ENCODE assay signal across 11 cellular contexts in genomic region chr17:76530489-76530814, GRCh38. TPM values are rescaled to one million over a fixed set of nuclear protein-coding genes. Genes with fewer than 3 reads are reported as not detected.
DNase-seq lines count a peak whose midpoint lies in the region; ATAC-seq and TF ChIP-seq lines count a peak whose summit lies in the region.
"Had no signal": no experiment of that assay in that cellular context is flagged by ENCODE, and none has a peak within 500 bp of the region (broad histone marks: within the 10 kb centered on the region; RNA-seq: fewer than 3 reads in every experiment).

No MANE protein-coding gene starts in this region.

- H3K4me3 Mint-ChIP-seq in activated CD8-positive, alpha-beta T cell treated with anti-CD3 and anti-CD28 coated beads, Interleukin-2, amount 10 ng/mL, durations not matched to agents 7 days and 5 days = no peak overlapping the region
- H3K4me3 Mint-ChIP-seq in activated CD8-positive, alpha-beta T cell treated with anti-CD3 and anti-CD28 coated beads for 36 hours = no peak overlapping the region

- H3K4me1 Mint-ChIP-seq in activated CD8-positive, alpha-beta T cell treated with anti-CD3 and anti-CD28 coated beads, Interleukin-2, amount 10 ng/mL, durations not matched to agents 7 days and 5 days (ENCODE audit: low read depth) = peaks cover 14% of the 10 kb centered on the region
- peaks cover 23% of the 10 kb centered on the region for H3K4me1 Mint-ChIP-seq in activated CD8-positive, alpha-beta T cell treated with anti-CD3 and anti-CD28 coated beads for 36 hours (ENCODE audit: low read depth)

- no peaks in the 10 kb centered on the region for H3K36me3 ChIP-seq in mucosa of rectum (ENCODE audit: control insufficient read depth in 2 of 2, insufficient read depth in 2 of 2, low read length in 2 of 2)
- H3K36me3 ChIP-seq in tibial nerve = no peaks in the 10 kb centered on the region

- no peak for TF ChIP-seq POLR2A in tibial nerve (IDR thresholded peaks at IDR 0.05)

- POLR2A ChIA-PET in activated CD8-positive, alpha-beta T cell treated with anti-CD3 and anti-CD28 coated beads, Interleukin-2, amount 10 ng/mL, durations not matched to agents 7 days and 5 days (lab: Charles Lee) = no interaction called here
- POLR2A ChIA-PET in activated CD8-positive, alpha-beta T cell treated with anti-CD3 and anti-CD28 coated beads for 36 hours (lab: Charles Lee) = interaction anchor here (1.0 kb wide), 1 partner anchor 59 kb away, joined by 3 read pairs; no protein-coding TSS in a partner anchor

- intact Hi-C loops in activated CD8-positive, alpha-beta T cell treated with anti-CD3 and anti-CD28 coated beads for 36 hours (cut with micrococcal nuclease) = no loop called here

- no peak for DNase-seq in activated CD8-positive, alpha-beta T cell treated with anti-CD3 and anti-CD28 coated beads, Interleukin-2, amount 10 ng/mL, durations not matched to agents 7 days and 5 days
- no peak for DNase-seq in activated CD8-positive, alpha-beta T cell treated with anti-CD3 and anti-CD28 coated beads for 36 hours
- no peak for DNase-seq in tibial nerve (ENCODE audit: low spot score in 2 of 2)
- DNase-seq in GF-D8 (lab: John Stamatoyannopoulos, UW) = no peak
- DNase-seq in T1000 (lab: John Stamatoyannopoulos, UW) = no peak
- no peak for DNase-seq in NCI-H526 (lab: John Stamatoyannopoulos, UW)
- DNase-seq: NCI-H1048; stimulated activated CD4-positive, alpha-beta T cell treated with anti-CD3 and anti-CD28 coated beads, Interleukin-4, amount 100 ng/mL, for 1 hour had no signal

- H3K27ac ChIP-seq in cingulate gyrus (ENCODE audit: low read depth, low read length) (peak overlapping the region; percentile 88), mucosa of rectum (ENCODE audit: low read depth in 2 of 2, low read length in 2 of 2) (peak overlapping the region; percentile 73 to 86), tibial nerve (peak overlapping the region; percentile 81 to 99 (median 92))

- H3K27me3 Mint-ChIP-seq in activated CD8-positive, alpha-beta T cell treated with anti-CD3 and anti-CD28 coated beads, Interleukin-2, amount 10 ng/mL, durations not matched to agents 7 days and 5 days (ENCODE audit: low read depth) = peaks cover 7% of the 10 kb centered on the region
- H3K27me3 Mint-ChIP-seq in activated CD8-positive, alpha-beta T cell treated with anti-CD3 and anti-CD28 coated beads for 36 hours = no peaks in the 10 kb centered on the region

- ATAC-seq in activated CD8-positive, alpha-beta T cell treated with anti-CD3 and anti-CD28 coated beads, Interleukin-2, amount 10 ng/mL, durations not matched to agents 7 days and 5 days = no peak
- no peak for ATAC-seq in activated CD8-positive, alpha-beta T cell treated with anti-CD3 and anti-CD28 coated beads for 36 hours

- TF ChIP-seq CTCF in activated CD8-positive, alpha-beta T cell treated with anti-CD3 and anti-CD28 coated beads for 36 hours (IDR thresholded peaks at IDR 0.05) = no peak
- peak in 1 of 5 experiments; percentile 7 for TF ChIP-seq CTCF in tibial nerve (IDR thresholded peaks at IDR 0.05)

- no peaks in the 10 kb centered on the region for H3K9me3 Mint-ChIP-seq in activated CD8-positive, alpha-beta T cell treated with anti-CD3 and anti-CD28 coated beads, Interleukin-2, amount 10 ng/mL, durations not matched to agents 7 days and 5 days (ENCODE audit: insufficient read depth)
- H3K9me3 Mint-ChIP-seq in activated CD8-positive, alpha-beta T cell treated with anti-CD3 and anti-CD28 coated beads for 36 hours = no peaks in the 10 kb centered on the region

- H3K4me1 ChIP-seq in mucosa of rectum (ENCODE audit: control insufficient read depth in 2 of 2, insufficient read depth in 2 of 2, low read length in 2 of 2) (peaks cover 35 to 44% of the 10 kb centered on the region in 2 donors), tibial nerve (peaks cover 0 to 68% (median 50%) of the 10 kb centered on the region in 4 donors)

- H3K9ac ChIP-seq in mucosa of rectum (ENCODE audit: low read depth in 1 of 2, low read length in 2 of 2) = peak overlapping the region; percentile 16 to 32

- no peaks in the 10 kb centered on the region for H3K36me3 Mint-ChIP-seq in activated CD8-positive, alpha-beta T cell treated with anti-CD3 and anti-CD28 coated beads, Interleukin-2, amount 10 ng/mL, durations not matched to agents 7 days and 5 days (ENCODE audit: low read depth)
- H3K36me3 Mint-ChIP-seq in activated CD8-positive, alpha-beta T cell treated with anti-CD3 and anti-CD28 coated beads for 36 hours (ENCODE audit: low read depth) = no peaks in the 10 kb centered on the region

- WGBS in tibial nerve, 2 donors = 17 to 24% methylated on average over 7 of the region's 7 CpGs

- no peaks in the 10 kb centered on the region for H3K9me3 ChIP-seq in mucosa of rectum (ENCODE audit: control insufficient read depth in 2 of 2, low read length in 2 of 2)
- H3K9me3 ChIP-seq in tibial nerve = no peaks in the 10 kb centered on the region

- TF ChIP-seq EP300 in tibial nerve (IDR thresholded peaks at IDR 0.05) = no peak

- CTCF ChIA-PET in activated CD8-positive, alpha-beta T cell treated with anti-CD3 and anti-CD28 coated beads, Interleukin-2, amount 10 ng/mL, durations not matched to agents 7 days and 5 days (lab: Charles Lee) = interaction anchor here (1.2 kb wide), 1 partner anchor 28 kb away, joined by 4 read pairs; no protein-coding TSS in a partner anchor
- CTCF ChIA-PET in activated CD8-positive, alpha-beta T cell treated with anti-CD3 and anti-CD28 coated beads for 36 hours (lab: Charles Lee) = interaction anchor here (1.1 to 3.3 kb wide), 3 partner anchors 8 to 94 kb away, joined by 3 to 20 read pairs (median 3); no protein-coding TSS in a partner anchor

- H3K27me3 ChIP-seq in mucosa of rectum (ENCODE audit: control insufficient read depth in 2 of 2, insufficient read depth in 2 of 2, low read length in 2 of 2) (no peaks in the 10 kb centered on the region), tibial nerve (no peaks in the 10 kb centered on the region)

- peak overlapping the region; percentile 25 for H3K27ac Mint-ChIP-seq in activated CD8-positive, alpha-beta T cell treated with anti-CD3 and anti-CD28 coated beads, Interleukin-2, amount 10 ng/mL, durations not matched to agents 7 days and 5 days
- no peak overlapping the region for H3K27ac Mint-ChIP-seq in activated CD8-positive, alpha-beta T cell treated with anti-CD3 and anti-CD28 coated beads for 36 hours

- peak overlapping the region in 1 of 2 donors; percentile 31 for H3K4me3 ChIP-seq in mucosa of rectum (ENCODE audit: low read length in 2 of 2)
- H3K4me3 ChIP-seq in tibial nerve = no peak overlapping the region

RNA-seq across cellular contexts. Expression of gene CYGB, which starts 7.1 kb away (rescaled TPM):
- total RNA-seq in activated CD8-positive, alpha-beta T cell treated with anti-CD3 and anti-CD28 coated beads, Interleukin-2, amount 10 ng/mL, durations not matched to agents 7 days and 5 days = under 1 TPM in 1 of 2 experiments, not detected in 1; 0.40 TPM
- under 1 TPM in 1 of 2 experiments, not detected in 1; 0.23 TPM for total RNA-seq in activated CD8-positive, alpha-beta T cell treated with anti-CD3 and anti-CD28 coated beads for 36 hours
- 10 to 100 TPM; 40.2 to 59.2 (median 48.8) TPM for total RNA-seq in tibial nerve

RNA-seq across cellular contexts. Expression of gene PRCD, which starts 9.4 kb away (rescaled TPM):
- total RNA-seq in activated CD8-positive, alpha-beta T cell treated with anti-CD3 and anti-CD28 coated beads, Interleukin-2, amount 10 ng/mL, durations not matched to agents 7 days and 5 days = not detected
- not detected for total RNA-seq in activated CD8-positive, alpha-beta T cell treated with anti-CD3 and anti-CD28 coated beads for 36 hours
- total RNA-seq in tibial nerve = 10 to 100 TPM in 3 of 4 donors, 1 to 10 TPM in 1; 6.6 to 23.5 (median 14.1) TPM
- total RNA-seq: T-helper 2 cell treated with Interferon-gamma antibody and Interleukin-4, amounts not matched to agents 100 ng/mL and 5 ng/mL, for 36 hours had no signal

RNA-seq across cellular contexts. Expression of gene RHBDF2, which starts 29.2 kb away (rescaled TPM):
- 10 to 100 TPM; 51.4 to 52.1 TPM for total RNA-seq in activated CD8-positive, alpha-beta T cell treated with anti-CD3 and anti-CD28 coated beads, Interleukin-2, amount 10 ng/mL, durations not matched to agents 7 days and 5 days
- 10 to 100 TPM; 19.9 to 20.4 TPM for total RNA-seq in activated CD8-positive, alpha-beta T cell treated with anti-CD3 and anti-CD28 coated beads for 36 hours
- 10 to 100 TPM; 33.1 to 99.0 (median 73.5) TPM for total RNA-seq in tibial nerve

RNA-seq across cellular contexts. Expression of gene ST6GALNAC2, which starts 55.2 kb away (rescaled TPM):
- total RNA-seq in activated CD8-positive, alpha-beta T cell treated with anti-CD3 and anti-CD28 coated beads, Interleukin-2, amount 10 ng/mL, durations not matched to agents 7 days and 5 days = not detected
- total RNA-seq in activated CD8-positive, alpha-beta T cell treated with anti-CD3 and anti-CD28 coated beads for 36 hours = not detected
- total RNA-seq in tibial nerve = 100 to 1,000 TPM in 1 of 4 donors, 10 to 100 TPM in 3; 58.5 to 128 (median 69.1) TPM
- total RNA-seq: T-helper 2 cell treated with Interferon-gamma antibody and Interleukin-4, amounts not matched to agents 100 ng/mL and 5 ng/mL, for 36 hours had no signal

Comparison
In these comparisons a context has a peak if more than half of its experiments do, and no peak if none do; other contexts are left out.
1. RNA of gene CYGB, which starts 7.1 kb away (total RNA-seq): 40.2 to 59.2 TPM in tibial nerve; 0.40 TPM in activated CD8-positive, alpha-beta T cell treated with anti-CD3 and anti-CD28 coated beads, Interleukin-2, amount 10 ng/mL, durations not matched to agents 7 days and 5 days and 0.23 TPM in activated CD8-positive, alpha-beta T cell treated with anti-CD3 and anti-CD28 coated beads for 36 hours; every median in the first group is over 10 times any median in the second.
2. RNA of gene PRCD, which starts 9.4 kb away (total RNA-seq): 6.6 to 23.5 TPM in tibial nerve; not detected in activated CD8-positive, alpha-beta T cell treated with anti-CD3 and anti-CD28 coated beads, Interleukin-2, amount 10 ng/mL, durations not matched to agents 7 days and 5 days and not detected in activated CD8-positive, alpha-beta T cell treated with anti-CD3 and anti-CD28 coated beads for 36 hours; every median in the first group is over 4 times any median in the second.
3. Peak in every context shown above with its lines, with median percentiles within 50 percentile points of each other: H3K27ac ChIP-seq.